27 cellular contexts compared by ENCODE assay signal in genomic region chr10:31742255-31742654, GRCh38.
DNase-seq lines count a peak whose midpoint lies in the region; ATAC-seq, FAIRE-seq and TF ChIP-seq lines count a peak whose summit lies in the region.
"Had no signal": no experiment of that assay in that cellular context is flagged by ENCODE, and none has a peak within 500 bp of the region (broad histone marks: within the 10 kb centered on the region; RNA-seq: fewer than 3 reads in every experiment).

No MANE protein-coding gene starts in this region.

- no peaks in the 10 kb centered on the region for H3K9me3 Mint-ChIP-seq in activated naive CD4-positive, alpha-beta T cell treated with anti-CD3 and anti-CD28 coated beads, Interleukin-2, amount 50 U/mL, for 24 hours
- no peaks in the 10 kb centered on the region for H3K9me3 Mint-ChIP-seq in nephron
- H3K9me3 Mint-ChIP-seq: CD4-positive, alpha-beta T cell; CD8-positive, alpha-beta memory T cell; HFFc6 had no signal

- POLR2A ChIA-PET in K562 (lab: Yijun Ruan, JAX), result no interaction called here

- no peak for DNase-seq in activated naive CD4-positive, alpha-beta T cell treated with anti-CD3 and anti-CD28 coated beads, Interleukin-2, amount 50 U/mL, for 16 hours
- DNase-seq in K562 (ENCODE audit: extremely low read depth in 1 of 4, low spot score in 3 of 4) (no peak), NK-92 (lab: John Stamatoyannopoulos, UW; ENCODE audit: unreplicated experiment) (no peak), esophagus muscularis mucosa (ENCODE audit: extremely low spot score) (no peak)
- DNase-seq: 8988T; ACHN; AML-193; BE2C; CD4-positive, alpha-beta T cell; CD8-positive, alpha-beta memory T cell; DMS 273 treated with DMSO at 0.1 percent for 48 hours; DMS79; EL; GDM1; H9; HFFc6 had no signal

- H3K4me2 ChIP-seq in K562 (ENCODE audit: insufficient read depth, low read length), result no peak overlapping the region
- H3K4me2 ChIP-seq: A549; BLaER1 treated with 17β-estradiol and CSF1 and Interleukin-3, amounts not matched to agents 10 nM and 100 nM; GM23338 had no signal

- TF ChIP-seq EP300 in K562 (IDR thresholded peaks at IDR 0.05; ENCODE audit: low read length) (no peak), esophagus muscularis mucosa (IDR thresholded peaks at IDR 0.05) (no peak)

- H3K4me3 ChIP-seq in K562 (no peak overlapping the region), esophagus muscularis mucosa (no peak overlapping the region)
- H3K4me3 ChIP-seq: A549; BLaER1 treated with 17β-estradiol and CSF1 and Interleukin-3, amounts not matched to agents 10 nM and 100 nM; GM12878; GM23338 had no signal

- no peaks in the 10 kb centered on the region for H3K79me2 ChIP-seq in K562 (ENCODE audit: control insufficient read depth, insufficient read depth, low read length)

- in situ Hi-C loops in K562 (cut with MboI), result no loop called here

- H3K36me3 ChIP-seq in K562 (ENCODE audit: control insufficient read depth, insufficient read depth, low read length) (no peaks in the 10 kb centered on the region), esophagus muscularis mucosa (no peaks in the 10 kb centered on the region)
- H3K36me3 ChIP-seq: BE2C; BLaER1 treated with 17β-estradiol and CSF1 and Interleukin-3, amounts not matched to agents 10 nM and 100 nM had no signal

- H3K27me3 ChIP-seq in K562 (ENCODE audit: control insufficient read depth in 2 of 2, insufficient read depth in 2 of 2, low read length in 2 of 2) (peaks cover 3 to 6% of the 10 kb centered on the region in 2 experiments; a peak in 3 of 5 replicates), esophagus muscularis mucosa (no peaks in the 10 kb centered on the region)
- H3K27me3 ChIP-seq: BE2C; BLaER1 treated with 17β-estradiol and CSF1 and Interleukin-3, amounts not matched to agents 10 nM and 100 nM had no signal

- H3K9me3 ChIP-seq in K562 (replicated peaks; ENCODE audit: control insufficient read depth, insufficient read depth, low read depth, low read length) (no peaks in the 10 kb centered on the region), esophagus muscularis mucosa (no peaks in the 10 kb centered on the region)
- H3K9me3 ChIP-seq: A549, BE2C had no signal

- H3K9me1 ChIP-seq in K562 (ENCODE audit: control insufficient read depth, insufficient read depth, low read length), result no peaks in the 10 kb centered on the region

- BruUV-seq in K562 (replicated peaks; lab: Mats Ljungman, UMichigan), result no TSS peak

- H3K4me1 Mint-ChIP-seq in activated naive CD4-positive, alpha-beta T cell treated with anti-CD3 and anti-CD28 coated beads, Interleukin-2, amount 50 U/mL, for 24 hours, result peaks cover 38% of the 10 kb centered on the region
- peaks cover 60% of the 10 kb centered on the region for H3K4me1 Mint-ChIP-seq in nephron
- H3K4me1 Mint-ChIP-seq: GM23338, H9 had no signal

- H2AFZ ChIP-seq in K562 (ENCODE audit: low read depth, low read length), result no peak overlapping the region
- H2AFZ ChIP-seq: GM23338 had no signal

- ATAC-seq in K562 (no peak), SK-N-SH treated with all-trans-retinoic acid at 6 μM for 48 hours (no peak)
- ATAC-seq: A549, GM12878, GM23338, HCT116 had no signal

- TF ChIP-seq CTCF in K562 (IDR thresholded peaks at IDR 0.05 in 2 of 3, conservative IDR thresholded peaks at IDR 0.05 in 1 of 3; ENCODE audit: insufficient read depth in 2 of 3, low read depth in 1 of 3, low read length in 3 of 3) (no peak), nephron (IDR thresholded peaks at IDR 0.05; ENCODE audit: unreplicated experiment in 3 of 3) (no peak), esophagus muscularis mucosa (IDR thresholded peaks at IDR 0.05) (no peak)

- CTCF ChIA-PET in K562 (lab: Yijun Ruan, JAX; ENCODE audit: low intra/inter-chr PET ratio), result no interaction called here

- H3K36me3 Mint-ChIP-seq in activated naive CD4-positive, alpha-beta T cell treated with anti-CD3 and anti-CD28 coated beads, Interleukin-2, amount 50 U/mL, for 24 hours, result no peaks in the 10 kb centered on the region
- no peaks in the 10 kb centered on the region for H3K36me3 Mint-ChIP-seq in nephron (ENCODE audit: low read depth)
- H3K36me3 Mint-ChIP-seq: CD14-positive monocyte had no signal

- intact Hi-C loops in K562 (cut with micrococcal nuclease) (no loop called here), esophagus muscularis mucosa (cut with DNase I) (no loop called here)

- H3K4me3 Mint-ChIP-seq in activated naive CD4-positive, alpha-beta T cell treated with anti-CD3 and anti-CD28 coated beads, Interleukin-2, amount 50 U/mL, for 24 hours, result no peak overlapping the region
- no peak overlapping the region for H3K4me3 Mint-ChIP-seq in nephron
- H3K4me3 Mint-ChIP-seq: CD14-positive monocyte; CD4-positive, alpha-beta T cell; CD8-positive, alpha-beta memory T cell; GM23338; H9; HFFc6 had no signal

- TF ChIP-seq POLR2A in K562 (conservative IDR thresholded peaks at IDR 0.05), result no peak
- TF ChIP-seq POLR2A in esophagus muscularis mucosa (IDR thresholded peaks at IDR 0.05; ENCODE audit: low read depth), result no peak

- H4K20me1 ChIP-seq in K562 (replicated peaks; ENCODE audit: control insufficient read depth, insufficient read depth, low read length), result no peaks in the 10 kb centered on the region
- H4K20me1 ChIP-seq: BLaER1 treated with 17β-estradiol and CSF1 and Interleukin-3, amounts not matched to agents 10 nM and 100 nM had no signal

- H3K27ac ChIP-seq in K562 (ENCODE audit: extremely low read depth, low read depth, low read length) (no peak overlapping the region), esophagus muscularis mucosa (replicated peaks in 1 of 4) (no peak overlapping the region)
- H3K27ac ChIP-seq: A549; BLaER1 treated with 17β-estradiol and CSF1 and Interleukin-3, amounts not matched to agents 10 nM and 100 nM had no signal

- H3K4me1 ChIP-seq in K562 (replicated peaks in 1 of 2; ENCODE audit: control insufficient read depth in 2 of 2, insufficient read depth in 2 of 2, low read length in 2 of 2) (no peaks in the 10 kb centered on the region), esophagus muscularis mucosa (peaks cover 0 to 9% (median 2%) of the 10 kb centered on the region in 4 donors)
- H3K4me1 ChIP-seq: BE2C had no signal

- 0% methylated on average over 1 of the region's 1 CpG for WGBS in K562 (ENCODE audit: insufficient coverage, low coverage, missing lambda C conversion rate)
- WGBS in esophagus muscularis mucosa, result 100% methylated on average over 1 of the region's 1 CpG

- H3K27me3 Mint-ChIP-seq in activated naive CD4-positive, alpha-beta T cell treated with anti-CD3 and anti-CD28 coated beads, Interleukin-2, amount 50 U/mL, for 24 hours, result no peaks in the 10 kb centered on the region
- H3K27me3 Mint-ChIP-seq in nephron (ENCODE audit: low read depth), result no peaks in the 10 kb centered on the region
- H3K27me3 Mint-ChIP-seq: CD4-positive, alpha-beta T cell; CD8-positive, alpha-beta memory T cell had no signal

- peak overlapping the region; percentile 41 for H3K27ac Mint-ChIP-seq in activated naive CD4-positive, alpha-beta T cell treated with anti-CD3 and anti-CD28 coated beads, Interleukin-2, amount 50 U/mL, for 24 hours
- peak overlapping the region in 2 of 3 experiments; percentile 25 to 36 for H3K27ac Mint-ChIP-seq in nephron
- H3K27ac Mint-ChIP-seq: CD14-positive monocyte; CD4-positive, alpha-beta T cell; CD8-positive, alpha-beta memory T cell; GM23338; H9; HFFc6 had no signal

- FAIRE-seq in K562 (lab: Jason Lieb, UNC), result no peak
- FAIRE-seq: A549, D721Med, GM12878, GM18507 had no signal

- H3K9ac ChIP-seq in K562 (ENCODE audit: insufficient read depth in 1 of 2, low read depth in 2 of 2, low read length in 2 of 2), result no peak overlapping the region
- H3K9ac ChIP-seq: BLaER1 treated with 17β-estradiol and CSF1 and Interleukin-3, amounts not matched to agents 10 nM and 100 nM had no signal

- no peak for TF ChIP-seq RAD21 in K562 (CRISPR knock-in tag; conservative IDR thresholded peaks at IDR 0.05 in 1 of 2, IDR thresholded peaks at IDR 0.05 in 1 of 2)

TF ChIP-seq in K562, 482 proteins besides CTCF, POLR2A, EP300 and RAD21:
- TF ChIP-seq CBX5 (IDR thresholded peaks at IDR 0.05; ENCODE audit: borderline replicate concordance, low read depth) (no peak), ZFP30 (CRISPR knock-in tag; IDR thresholded peaks at IDR 0.05; ENCODE audit: borderline replicate concordance) (no peak), ZNF134 (CRISPR knock-in tag; conservative IDR thresholded peaks at IDR 0.05) (peak; percentile 87), HOXB6 (CRISPR knock-in tag; IDR thresholded peaks at IDR 0.05; ENCODE audit: borderline replicate concordance) (no peak), RBM25 (IDR thresholded peaks at IDR 0.05; ENCODE audit: low read depth, low read length, severe bottlenecking) (peak; percentile 27), SAFB (IDR thresholded peaks at IDR 0.05; ENCODE audit: borderline replicate concordance, low read depth, low read length) (no peak), ZNF354B (CRISPR knock-in tag; IDR thresholded peaks at IDR 0.05) (no peak), LEF1 (IDR thresholded peaks at IDR 0.05) (no peak), RAD51 (IDR thresholded peaks at IDR 0.05; ENCODE audit: borderline replicate concordance, low read depth) (no peak)

TF ChIP-seq in SK-N-SH treated with all-trans-retinoic acid at 6 μM for 48 hours, 23 proteins besides CTCF, POLR2A, EP300 and RAD21 (continues in another document):
- no peak for TF ChIP-seq PATZ1 (CRISPR knock-in tag; IDR thresholded peaks at IDR 0.05; ENCODE audit: borderline replicate concordance)
